Comparison of ENCODE assay signal across 8 cellular contexts in genomic region chr7:99504281-99504602, GRCh38. TPM values are rescaled to one million over a fixed set of nuclear protein-coding genes. Genes with fewer than 3 reads are reported as not detected.
DNase-seq lines count a peak whose midpoint lies in the region; ATAC-seq and TF ChIP-seq lines count a peak whose summit lies in the region.

No MANE protein-coding gene starts in this region.

- ATAC-seq in heart right ventricle (peak in 5 of 8 donors; percentile 93 to 95 (median 93)), HG02938 (IDR thresholded peaks at IDR 0.05; ENCODE audit: unreplicated experiment) (no peak)

- WGBS in heart right ventricle, 2 donors = 8% methylated on average over 19 of the region's 19 CpGs
- 15 to 83% methylated on average over 4 to 19 of the region's 19 CpGs for whole genome bisulfite sequencing in endodermal cell (ENCODE audit: insufficient coverage in 1 of 2, insufficient read length in 1 of 2), 2 experiments

- peak overlapping the region; percentile 80 to 96 (median 93) for H3K27ac ChIP-seq in heart right ventricle
- peak overlapping the region; percentile 86 to 94 (median 90) for H3K27ac ChIP-seq in Peyer's patch
- no peak overlapping the region for H3K27ac ChIP-seq in endodermal cell (ENCODE audit: low read depth, low read length)

- H3K4me1 Mint-ChIP-seq in endodermal cell = peaks cover 16% of the 10 kb centered on the region

- H3K27me3 Mint-ChIP-seq in endodermal cell (ENCODE audit: insufficient read depth) = no peaks in the 10 kb centered on the region

- peak overlapping the region; percentile 83 for H3K4me3 Mint-ChIP-seq in endodermal cell

- peak overlapping the region; percentile 89 for H2AFZ ChIP-seq in neuron (ENCODE audit: low read depth, low read length)

- H3K9me3 Mint-ChIP-seq in endodermal cell = no peaks in the 10 kb centered on the region

- peak overlapping the region; percentile 54 to 87 (median 76) for H3K4me3 ChIP-seq in heart right ventricle
- H3K4me3 ChIP-seq in Peyer's patch = peak overlapping the region; percentile 62 to 81 (median 78)
- peak overlapping the region; percentile 91 for H3K4me3 ChIP-seq in endodermal cell (ENCODE audit: low read length)
- H3K4me3 ChIP-seq in neuron (ENCODE audit: low read length) = peak overlapping the region; percentile 82

- H3K27me3 ChIP-seq in heart right ventricle (no peaks in the 10 kb centered on the region), Peyer's patch (no peaks in the 10 kb centered on the region), endodermal cell (ENCODE audit: control insufficient read depth, insufficient read depth, low read length, poor library complexity, severe bottlenecking) (no peaks in the 10 kb centered on the region), neuron (ENCODE audit: insufficient read depth, low read length) (no peaks in the 10 kb centered on the region)

- intact Hi-C loops in heart right ventricle (cut with DNase I) (loop anchor here in 8 of 10 donors (1.0 to 10.0 kb wide), 8 partner anchors 31 to 129 kb away; partner anchors contain the start of genes ZNF655 (in 7 of the 8), FAM200A (in 6 of the 8), ZNF789 (in 3 of the 8) and ARPC1B (in 1 of the 8)), cardiac septum (cut with DNase I) (no loop called here)

- no peaks in the 10 kb centered on the region for H3K9me3 ChIP-seq in heart right ventricle
- no peaks in the 10 kb centered on the region for H3K9me3 ChIP-seq in Peyer's patch
- H3K9me3 ChIP-seq in endodermal cell (ENCODE audit: control insufficient read depth, low read length) = no peaks in the 10 kb centered on the region
- H3K9me3 ChIP-seq in neuron (ENCODE audit: low read length) = no peaks in the 10 kb centered on the region

- H3K4me1 ChIP-seq in heart right ventricle (peaks cover 12 to 46% (median 36%) of the 10 kb centered on the region in 9 donors), Peyer's patch (peaks cover 0 to 33% (median 8%) of the 10 kb centered on the region in 4 donors), endodermal cell (ENCODE audit: control insufficient read depth, insufficient read depth, low read length) (no peaks in the 10 kb centered on the region), neuron (ENCODE audit: insufficient read depth, low read length) (peaks cover 17% of the 10 kb centered on the region)

- H3K27ac Mint-ChIP-seq in endodermal cell = peak overlapping the region; percentile 97

- H3K9ac ChIP-seq in endodermal cell (ENCODE audit: extremely low read depth, low read length, poor library complexity, severe bottlenecking) = no peak overlapping the region

- peaks cover 0 to 3% (median 0%) of the 10 kb centered on the region in 9 donors for H3K36me3 ChIP-seq in heart right ventricle
- H3K36me3 ChIP-seq in Peyer's patch = no peaks in the 10 kb centered on the region
- peaks cover 4% of the 10 kb centered on the region for H3K36me3 ChIP-seq in endodermal cell (ENCODE audit: control insufficient read depth, insufficient read depth, low read length)
- peaks cover 7% of the 10 kb centered on the region for H3K36me3 ChIP-seq in neuron (ENCODE audit: insufficient read depth, low read length)

- TF ChIP-seq POLR2A in Peyer's patch (IDR thresholded peaks at IDR 0.05) = no peak

- TF ChIP-seq CTCF in heart right ventricle (IDR thresholded peaks at IDR 0.05) (no peak), Peyer's patch (IDR thresholded peaks at IDR 0.05) (no peak), endodermal cell (conservative IDR thresholded peaks at IDR 0.05) (no peak)

- DNase-seq in heart right ventricle = no peak
- DNase-seq in cardiac septum (ENCODE audit: low spot score) = no peak
- no peak for DNase-seq in Peyer's patch
- peak; percentile 100 for DNase-seq in endodermal cell
- no peak for DNase-seq in central memory CD4-positive, alpha-beta T cell
- no peak for DNase-seq in C1 segment of cervical spinal cord (lab: John Stamatoyannopoulos, UW)

- peaks cover 17% of the 10 kb centered on the region for H3K36me3 Mint-ChIP-seq in endodermal cell (ENCODE audit: low read depth)

RNA-seq across cellular contexts. Expression of gene ZKSCAN5, which starts 0.2 kb away (rescaled TPM):
- 1 to 10 TPM; 5.7 to 8.5 (median 7.8) TPM for total RNA-seq in heart right ventricle
- polyA plus RNA-seq in heart right ventricle = 1 to 10 TPM; 2.8 to 3.0 TPM
- 7.0 TPM for total RNA-seq in cardiac septum
- total RNA-seq in Peyer's patch = 10 to 100 TPM in 2 of 4 donors, 1 to 10 TPM in 2; 7.2 to 20.6 (median 11.7) TPM
- 10 to 100 TPM; 14.9 to 18.2 TPM for total RNA-seq in endodermal cell
- 15.5 TPM for polyA plus RNA-seq in endodermal cell (2013, experiment 1 of 2)
- 15.6 TPM for polyA plus RNA-seq in endodermal cell (2013, experiment 2 of 2)

RNA-seq across cellular contexts. Expression of gene ZNF394, which starts 4.2 kb away (rescaled TPM):
- 10 to 100 TPM; 14.1 to 20.2 (median 16.0) TPM for total RNA-seq in heart right ventricle
- 10 to 100 TPM; 10.8 to 23.6 TPM for polyA plus RNA-seq in heart right ventricle
- 14.9 TPM for total RNA-seq in cardiac septum
- total RNA-seq in Peyer's patch = 10 to 100 TPM; 37.3 to 71.8 (median 58.0) TPM
- 10 to 100 TPM; 21.0 to 22.0 TPM for total RNA-seq in endodermal cell
- polyA plus RNA-seq in endodermal cell (2013, experiment 1 of 2) = 14.2 TPM
- 11.8 TPM for polyA plus RNA-seq in endodermal cell (2013, experiment 2 of 2)

RNA-seq across cellular contexts. Expression of gene ZNF789, which starts 31.6 kb away (rescaled TPM):
- total RNA-seq in heart right ventricle = 1 to 10 TPM; 1.7 to 5.6 (median 3.7) TPM
- polyA plus RNA-seq in heart right ventricle = 10 to 100 TPM in 1 of 2 donors, 1 to 10 TPM in 1; 2.5 to 10.9 TPM
- total RNA-seq in cardiac septum = 3.8 TPM
- total RNA-seq in Peyer's patch = 10 to 100 TPM; 23.8 to 44.8 (median 36.8) TPM
- total RNA-seq in endodermal cell = 10 to 100 TPM; 13.7 to 16.5 TPM
- 14.0 TPM for polyA plus RNA-seq in endodermal cell (2013, experiment 1 of 2)
- 11.0 TPM for polyA plus RNA-seq in endodermal cell (2013, experiment 2 of 2)

RNA-seq across cellular contexts. Expression of gene ATP5MF, which starts 38.3 kb away (rescaled TPM):
- total RNA-seq in heart right ventricle (100 to 1,000 TPM; 571 to 924 (median 746) TPM), cardiac septum (516 TPM), Peyer's patch (100 to 1,000 TPM; 352 to 597 (median 546) TPM), endodermal cell (100 to 1,000 TPM; 455 to 472 TPM)
- polyA plus RNA-seq in heart right ventricle = 1,000 to 10,000 TPM; 2,534 to 4,161 TPM
- polyA plus RNA-seq in endodermal cell (2013, experiment 1 of 2) = 477 TPM
- 427 TPM for polyA plus RNA-seq in endodermal cell (2013, experiment 2 of 2)

RNA-seq across cellular contexts. Expression of gene FAM200A, which starts 47.7 kb away (rescaled TPM):
- total RNA-seq in heart right ventricle (1 to 10 TPM; 4.3 to 7.7 (median 5.6) TPM), cardiac septum (4.9 TPM), Peyer's patch (1 to 10 TPM; 2.2 to 4.2 (median 2.6) TPM), endodermal cell (1 to 10 TPM; 7.7 to 8.3 TPM)
- polyA plus RNA-seq in heart right ventricle = 1 to 10 TPM; 3.4 to 7.5 TPM
- polyA plus RNA-seq in endodermal cell (2013, experiment 1 of 2) = 14.6 TPM
- polyA plus RNA-seq in endodermal cell (2013, experiment 2 of 2) = 14.9 TPM
